Comparison of ENCODE assay signal across 15 cellular contexts in the genomic region with DNA sequence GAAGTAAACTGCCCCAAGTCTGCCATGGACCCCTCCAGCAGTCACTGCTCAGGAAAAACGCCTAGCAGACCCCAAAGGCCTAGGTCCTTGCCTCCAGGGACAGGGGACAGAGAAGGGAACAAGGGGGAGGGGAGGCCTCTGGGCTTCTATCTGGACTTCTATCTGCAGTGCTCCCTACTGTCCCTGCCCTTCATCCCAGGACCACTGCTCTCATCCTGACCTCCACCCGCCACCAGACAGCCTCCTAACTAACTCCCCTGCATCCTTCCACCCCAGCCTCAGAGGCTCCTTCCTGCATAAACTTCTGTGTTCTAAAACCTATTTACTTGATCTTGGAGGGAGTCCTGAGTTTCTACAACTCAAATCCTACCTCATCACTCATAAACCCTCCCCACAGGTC. TPM values are rescaled to one million over a fixed set of nuclear protein-coding genes. Genes with fewer than 3 reads are reported as not detected.
DNase-seq lines count a peak whose midpoint lies in the region; ATAC-seq, FAIRE-seq and TF ChIP-seq lines count a peak whose summit lies in the region.
"Had no signal": no experiment of that assay in that cellular context is flagged by ENCODE, and none has a peak within 500 bp of the region (broad histone marks: within the 10 kb centered on the region; RNA-seq: fewer than 3 reads in every experiment).

No MANE protein-coding gene starts in this region.

- ATAC-seq in HepG2 (no peak), right lobe of liver (no peak), WTC11 (no peak), foreskin keratinocyte (no peak)
- ATAC-seq: T-helper 17 cell had no signal

- in situ Hi-C loops in HepG2 (cut with HindIII; ENCODE audit: extremely low pct_ligation_motif_present, low pct_unique_long_range_greater_than_20kb): no loop called here

- peaks cover 6% of the 10 kb centered on the region; the same call in 1 of the 2 replicates for H3K36me3 Mint-ChIP-seq in WTC11

- TF ChIP-seq EP300 in HepG2 (IDR thresholded peaks at IDR 0.05; ENCODE audit: low read depth in 2 of 2, low read length in 2 of 2): no peak
- no peak for TF ChIP-seq EP300 in HepG2 (CRISPR knock-in tag; IDR thresholded peaks at IDR 0.05; ENCODE audit: borderline replicate concordance)

- FAIRE-seq in HepG2 (lab: Jason Lieb, UNC): no peak

- intact Hi-C loops in HepG2 (cut with micrococcal nuclease; ENCODE audit: unreplicated experiment) (no loop called here), right lobe of liver (cut with DNase I) (no loop called here)

- H3K27ac ChIP-seq in HepG2 (ENCODE audit: extremely low read length, insufficient read depth, low read length): no peak overlapping the region
- no peak overlapping the region for H3K27ac ChIP-seq in right lobe of liver
- H3K27ac ChIP-seq in foreskin keratinocyte: peak overlapping the region; percentile 63
- H3K27ac ChIP-seq in temporal lobe (ENCODE audit: low read depth, low read length): peak overlapping the region; percentile 72
- H3K27ac ChIP-seq: prostate gland, upper lobe of left lung had no signal

- H2AFZ ChIP-seq in HepG2 (ENCODE audit: low read length): no peak overlapping the region
- H2AFZ ChIP-seq: GM23338 had no signal

- no peaks in the 10 kb centered on the region for H3K9me3 Mint-ChIP-seq in WTC11
- H3K9me3 Mint-ChIP-seq: GM23338 had no signal

- H3K4me2 ChIP-seq in HepG2 (ENCODE audit: low read depth, low read length): no peak overlapping the region
- H3K4me2 ChIP-seq: GM23338 had no signal

- TF ChIP-seq POLR2A in HepG2 (IDR thresholded peaks at IDR 0.05; ENCODE audit: insufficient read depth in 1 of 2, low read depth in 2 of 2, low read length in 2 of 2): no peak
- no peak for TF ChIP-seq POLR2A in right lobe of liver (IDR thresholded peaks at IDR 0.05)

- DNase-seq in HepG2 (ENCODE audit: low spot score): no peak
- no peak for DNase-seq in right lobe of liver
- DNase-seq in WTC11 (ENCODE audit: low spot score): no peak
- DNase-seq in foreskin keratinocyte: no peak
- DNase-seq in NCI-H146 (lab: John Stamatoyannopoulos, UW): no peak
- no peak for DNase-seq in anterior cingulate cortex (lab: John Stamatoyannopoulos, UW)
- no peak for DNase-seq in NCI-H69 (lab: John Stamatoyannopoulos, UW)
- DNase-seq: Caco-2, GF-D8, NCI-H82, T-helper 17 cell, upper lobe of left lung had no signal

- H3K27ac Mint-ChIP-seq in WTC11: peak overlapping the region; percentile 14; the same call in 1 of the 2 replicates
- H3K27ac Mint-ChIP-seq: GM23338, T-helper 17 cell had no signal

- no peaks in the 10 kb centered on the region for H3K79me2 ChIP-seq in HepG2 (ENCODE audit: insufficient read depth, low read length)

- BruUV-seq in HepG2 (replicated peaks; lab: Mats Ljungman, UMichigan): no TSS peak

- TF ChIP-seq CTCF in HepG2 (CRISPR knock-in tag; IDR thresholded peaks at IDR 0.05) (no peak), right lobe of liver (IDR thresholded peaks at IDR 0.05) (no peak), WTC11 (IDR thresholded peaks at IDR 0.05) (no peak), foreskin keratinocyte (conservative IDR thresholded peaks at IDR 0.05) (no peak)

- H3K4me1 ChIP-seq in HepG2 (ENCODE audit: insufficient read depth, low read length) (peaks cover 38% of the 10 kb centered on the region), right lobe of liver (no peaks in the 10 kb centered on the region), foreskin keratinocyte (peaks cover 15% of the 10 kb centered on the region)
- H3K4me1 ChIP-seq: Caco-2, prostate gland had no signal

- H3K27me3 Mint-ChIP-seq in WTC11 (ENCODE audit: low read depth): no peaks in the 10 kb centered on the region

- 90% methylated on average over 1 of the region's 2 CpGs for WGBS in HepG2 (ENCODE audit: low lambda C conversion rate)
- WGBS in right lobe of liver (ENCODE audit: insufficient coverage, low coverage, low lambda C conversion rate, missing lambda C conversion rate): no CpG with 5 or more reads among the region's 2 CpGs

- H3K27me3 ChIP-seq in HepG2 (ENCODE audit: control insufficient read depth in 1 of 2, insufficient read depth in 2 of 2, low read length in 2 of 2): peaks cover 1 to 12% of the 10 kb centered on the region in 2 experiments; a peak in 2 of 5 replicates
- H3K27me3 ChIP-seq in right lobe of liver: no peaks in the 10 kb centered on the region
- H3K27me3 ChIP-seq in foreskin keratinocyte: no peaks in the 10 kb centered on the region
- H3K27me3 ChIP-seq: upper lobe of left lung had no signal

- H3K9me3 ChIP-seq in HepG2 (ENCODE audit: low read length) (no peaks in the 10 kb centered on the region), right lobe of liver (no peaks in the 10 kb centered on the region)
- H3K9me3 ChIP-seq: Caco-2, prostate gland, upper lobe of left lung had no signal

- H3K36me3 ChIP-seq in HepG2 (replicated peaks in 1 of 2; ENCODE audit: control insufficient read depth in 1 of 2, insufficient read depth in 2 of 2, low read length in 2 of 2): peaks cover 11 to 31% of the 10 kb centered on the region in 2 experiments; a peak in 4 of 5 replicates
- no peaks in the 10 kb centered on the region for H3K36me3 ChIP-seq in right lobe of liver
- H3K36me3 ChIP-seq: prostate gland had no signal

- no peak for TF ChIP-seq RAD21 in HepG2 (CRISPR knock-in tag; IDR thresholded peaks at IDR 0.05)

- H3K4me3 Mint-ChIP-seq in WTC11: no peak overlapping the region
- H3K4me3 Mint-ChIP-seq: GM23338, T-helper 17 cell had no signal

- POLR2A ChIA-PET in HepG2 (lab: Yijun Ruan, JAX) (no interaction called here), WTC11 (lab: Charles Lee) (interaction anchor here (1.7 kb wide), 1 partner anchor 26 kb away, joined by 5 read pairs; a partner anchor contains a TSS)

- CTCF ChIA-PET in HepG2 (lab: Yijun Ruan, JAX; ENCODE audit: low intra/inter-chr PET ratio, low total read pairs) (no interaction called here), WTC11 (lab: Charles Lee) (interaction anchor here (1.3 to 2.4 kb wide), 2 partner anchors 7 to 26 kb away, joined by 3 to 13 read pairs; no protein-coding TSS in a partner anchor)

- H3K9ac ChIP-seq in HepG2 (ENCODE audit: insufficient read depth, low read depth, low read length): no peak overlapping the region

- H3K4me1 Mint-ChIP-seq in WTC11: peaks cover 3% of the 10 kb centered on the region; the same call in 1 of the 2 replicates

- no peaks in the 10 kb centered on the region for H4K20me1 ChIP-seq in HepG2 (ENCODE audit: insufficient read depth, low read length)

- H3K4me3 ChIP-seq in HepG2 (replicated peaks in 1 of 3; ENCODE audit: insufficient read depth in 1 of 3, low read depth in 2 of 3, low read length in 3 of 3) (no peak overlapping the region), right lobe of liver (no peak overlapping the region)
- H3K4me3 ChIP-seq: GM23338, prostate gland, upper lobe of left lung had no signal

RNA-seq across cellular contexts. Expression of a gene that starts 25.4 kb away (rescaled TPM):
- total RNA-seq in HepG2 (2016; rRNA removed; fragmentation: Illumina TruSeq; extraction: Trizol) (7.1 and 15.8 TPM in 2 replicates), right lobe of liver (1 to 10 TPM in 3 of 6 experiments, under 1 TPM in 3; 0.42 to 2.4 (median 1.1) TPM), WTC11 (2021) (13.7 to 17.9 TPM (median 14.2 TPM) in 3 replicates), foreskin keratinocyte (19.8 and 45.0 TPM in 2 replicates), temporal lobe (25.8 TPM)
- 6.7 and 6.9 TPM in 2 replicates for total RNA-seq in HepG2 (2016; cell fraction: cytosol; rRNA removed; fragmentation: Illumina TruSeq; extraction: Trizol; ENCODE audit: low read depth)
- total RNA-seq in HepG2 (2016; cell fraction: insoluble cytoplasmic fraction; rRNA removed; fragmentation: Illumina TruSeq; extraction: Trizol): 5.8 and 16.8 TPM in 2 replicates
- 6.1 and 7.5 TPM in 2 replicates for total RNA-seq in HepG2 (2016; cell fraction: membrane; rRNA removed; fragmentation: Illumina TruSeq; extraction: Trizol)
- 18.1 and 21.2 TPM in 2 replicates for total RNA-seq in HepG2 (2016; cell fraction: nucleus; rRNA removed; fragmentation: Illumina TruSeq; extraction: Trizol)
- polyA plus RNA-seq in HepG2 (2011; rRNA removed) (9.0 and 11.3 TPM in 2 replicates), foreskin keratinocyte (14.5 and 32.3 TPM in 2 replicates)
- 9.5 and 11.5 TPM in 2 replicates for polyA plus RNA-seq in HepG2 (2011; cell fraction: cytosol; rRNA removed)
- polyA plus RNA-seq in HepG2 (2011; cell fraction: nucleus; rRNA removed): 27.8 and 40.2 TPM in 2 replicates
- 6.1 and 9.1 TPM in 2 replicates for polyA plus RNA-seq in HepG2 (2012)
- 0.77 and 0.90 TPM in 2 replicates for polyA plus RNA-seq in HepG2 (2016; cell fraction: cytosol; fragmentation: Illumina TruSeq; extraction: Trizol; ENCODE audit: low read depth)
- 3.7 and 5.2 TPM in 2 replicates for polyA plus RNA-seq in HepG2 (2016; cell fraction: insoluble cytoplasmic fraction; fragmentation: Illumina TruSeq; extraction: Trizol; ENCODE audit: low read depth)
- 2.0 and 2.2 TPM in 2 replicates for polyA plus RNA-seq in HepG2 (2016; cell fraction: membrane; fragmentation: Illumina TruSeq; extraction: Trizol; ENCODE audit: low read depth)
- 40.2 and 42.1 TPM in 2 replicates for polyA plus RNA-seq in HepG2 (2016; cell fraction: nucleus; fragmentation: Illumina TruSeq; extraction: Trizol; ENCODE audit: insufficient read depth, low read depth)
- polyA minus RNA-seq in HepG2 (2011; rRNA and poly(A)+ RNA removed; ENCODE audit: low replicate concordance): 1.2 and 27.6 TPM in 2 replicates
- polyA minus RNA-seq in HepG2 (2011; cell fraction: cytosol; rRNA and poly(A)+ RNA removed): 8.8 and 9.2 TPM in 2 replicates
- 13.6 and 14.7 TPM in 2 replicates for polyA minus RNA-seq in HepG2 (2011; cell fraction: nucleus; rRNA and poly(A)+ RNA removed)

RNA-seq across cellular contexts. Expression of a gene that starts 40.9 kb away (rescaled TPM):
- total RNA-seq in HepG2 (2016; rRNA removed; fragmentation: Illumina TruSeq; extraction: Trizol) (0.66 and 0.86 TPM in 2 replicates), right lobe of liver (1 to 10 TPM; 2.5 to 6.4 (median 2.8) TPM), WTC11 (2021) (3.4 to 4.1 TPM (median 3.8 TPM) in 3 replicates), foreskin keratinocyte (not detected in 2 replicates), temporal lobe (not detected)
- total RNA-seq in HepG2 (2016; cell fraction: cytosol; rRNA removed; fragmentation: Illumina TruSeq; extraction: Trizol; ENCODE audit: low read depth): 0.30 and 0.62 TPM in 2 replicates
- total RNA-seq in HepG2 (2016; cell fraction: insoluble cytoplasmic fraction; rRNA removed; fragmentation: Illumina TruSeq; extraction: Trizol): 0.43 and 0.71 TPM in 2 replicates
- 0.65 and 0.74 TPM in 2 replicates for total RNA-seq in HepG2 (2016; cell fraction: membrane; rRNA removed; fragmentation: Illumina TruSeq; extraction: Trizol)
- total RNA-seq in HepG2 (2016; cell fraction: nucleus; rRNA removed; fragmentation: Illumina TruSeq; extraction: Trizol): 0.40 and 0.66 TPM in 2 replicates
- polyA plus RNA-seq in HepG2 (2011; rRNA removed) (0.92 and 1.4 TPM in 2 replicates), foreskin keratinocyte (0.04 TPM in 1 of 2 replicates, not detected in the other)
- polyA plus RNA-seq in HepG2 (2011; cell fraction: cytosol; rRNA removed): 0.98 and 1.0 TPM in 2 replicates
- polyA plus RNA-seq in HepG2 (2011; cell fraction: nucleus; rRNA removed): 1.5 and 1.8 TPM in 2 replicates
- 0.54 and 0.73 TPM in 2 replicates for polyA plus RNA-seq in HepG2 (2012)
- polyA plus RNA-seq in HepG2 (2016; cell fraction: cytosol; fragmentation: Illumina TruSeq; extraction: Trizol; ENCODE audit: low read depth): 0.26 and 0.61 TPM in 2 replicates
- 0.66 and 0.83 TPM in 2 replicates for polyA plus RNA-seq in HepG2 (2016; cell fraction: insoluble cytoplasmic fraction; fragmentation: Illumina TruSeq; extraction: Trizol; ENCODE audit: low read depth)
- 0.36 and 0.45 TPM in 2 replicates for polyA plus RNA-seq in HepG2 (2016; cell fraction: membrane; fragmentation: Illumina TruSeq; extraction: Trizol; ENCODE audit: low read depth)
- 0.64 and 0.93 TPM in 2 replicates for polyA plus RNA-seq in HepG2 (2016; cell fraction: nucleus; fragmentation: Illumina TruSeq; extraction: Trizol; ENCODE audit: insufficient read depth, low read depth)
- polyA minus RNA-seq in HepG2 (2011; rRNA and poly(A)+ RNA removed; ENCODE audit: low replicate concordance): 1.6 and 8.2 TPM in 2 replicates
- 0.99 TPM in 1 of 2 replicates, not detected in the other for polyA minus RNA-seq in HepG2 (2011; cell fraction: cytosol; rRNA and poly(A)+ RNA removed)
- polyA minus RNA-seq in HepG2 (2011; cell fraction: nucleus; rRNA and poly(A)+ RNA removed): 0.39 and 0.87 TPM in 2 replicates
- total RNA-seq: Caco-2, T-helper 17 cell had no signal

RNA-seq across cellular contexts. Expression of a gene that starts 52.6 kb away (rescaled TPM):
- total RNA-seq in HepG2 (2016; rRNA removed; fragmentation: Illumina TruSeq; extraction: Trizol) (55.0 and 63.2 TPM in 2 replicates), right lobe of liver (10 to 100 TPM; 14.8 to 38.0 (median 17.3) TPM), WTC11 (2021) (62.1 to 70.1 TPM (median 70.1 TPM) in 3 replicates), foreskin keratinocyte (55.1 and 59.7 TPM in 2 replicates), temporal lobe (16.5 TPM)
- total RNA-seq in HepG2 (2016; cell fraction: cytosol; rRNA removed; fragmentation: Illumina TruSeq; extraction: Trizol; ENCODE audit: low read depth): 40.0 and 66.0 TPM in 2 replicates
- 52.3 and 63.7 TPM in 2 replicates for total RNA-seq in HepG2 (2016; cell fraction: insoluble cytoplasmic fraction; rRNA removed; fragmentation: Illumina TruSeq; extraction: Trizol)
- 56.6 and 72.2 TPM in 2 replicates for total RNA-seq in HepG2 (2016; cell fraction: membrane; rRNA removed; fragmentation: Illumina TruSeq; extraction: Trizol)
- total RNA-seq in HepG2 (2016; cell fraction: nucleus; rRNA removed; fragmentation: Illumina TruSeq; extraction: Trizol): 14.7 and 21.3 TPM in 2 replicates
- polyA plus RNA-seq in HepG2 (2011; rRNA removed) (63.5 and 65.3 TPM in 2 replicates), foreskin keratinocyte (73.0 and 77.4 TPM in 2 replicates)
- 57.8 and 86.0 TPM in 2 replicates for polyA plus RNA-seq in HepG2 (2011; cell fraction: cytosol; rRNA removed)
- 25.5 and 27.0 TPM in 2 replicates for polyA plus RNA-seq in HepG2 (2011; cell fraction: nucleus; rRNA removed)
- 38.1 and 49.1 TPM in 2 replicates for polyA plus RNA-seq in HepG2 (2012)
- polyA plus RNA-seq in HepG2 (2016; cell fraction: cytosol; fragmentation: Illumina TruSeq; extraction: Trizol; ENCODE audit: low read depth): 60.3 and 88.5 TPM in 2 replicates
- polyA plus RNA-seq in HepG2 (2016; cell fraction: insoluble cytoplasmic fraction; fragmentation: Illumina TruSeq; extraction: Trizol; ENCODE audit: low read depth): 70.2 and 77.9 TPM in 2 replicates
- polyA plus RNA-seq in HepG2 (2016; cell fraction: membrane; fragmentation: Illumina TruSeq; extraction: Trizol; ENCODE audit: low read depth): 79.8 and 95.5 TPM in 2 replicates
- polyA plus RNA-seq in HepG2 (2016; cell fraction: nucleus; fragmentation: Illumina TruSeq; extraction: Trizol; ENCODE audit: insufficient read depth, low read depth): 32.2 and 35.3 TPM in 2 replicates
- polyA minus RNA-seq in HepG2 (2011; rRNA and poly(A)+ RNA removed; ENCODE audit: low replicate concordance): 109 and 162 TPM in 2 replicates
- polyA minus RNA-seq in HepG2 (2011; cell fraction: cytosol; rRNA and poly(A)+ RNA removed): 22.8 and 25.9 TPM in 2 replicates
- polyA minus RNA-seq in HepG2 (2011; cell fraction: nucleus; rRNA and poly(A)+ RNA removed): 11.3 and 16.4 TPM in 2 replicates

Comparison
In these comparisons a context has a peak if more than half of its experiments do, and no peak if none do; other contexts are left out.
1. H3K27ac ChIP-seq: peak in foreskin keratinocyte (single experiment) and temporal lobe (single experiment); none in HepG2 (single experiment) and right lobe of liver (0 of 3).